In genomic region chr14:105944632-105945610, GRCh38 we compare ENCODE assay signal across 8 cellular contexts.
DNase-seq lines count a peak whose midpoint lies in the region; ATAC-seq, FAIRE-seq and TF ChIP-seq lines count a peak whose summit lies in the region.

No MANE protein-coding gene starts in this region.

- H3K79me2 ChIP-seq in HepG2 (ENCODE audit: insufficient read depth, low read length) = no peaks in the 10 kb centered on the region

- intact Hi-C loops in activated T-helper 2 cell treated with anti-CD3 and anti-CD28 coated beads, Interferon-gamma antibody, Interleukin-2, Interleukin-4, amounts not matched to agents 10 μg/mL and 5 μg/mL and 100 μg/mL, durations not matched to agents 14 hours and 24 hours and 36 hours (cut with micrococcal nuclease) = loop anchor here (5.0 kb wide), 2 partner anchors 62 to 268 kb away; no protein-coding TSS in a partner anchor
- intact Hi-C loops in HepG2 (cut with micrococcal nuclease; ENCODE audit: unreplicated experiment) = loop anchor here (5.0 kb wide), 1 partner anchor 273 kb away; no protein-coding TSS in a partner anchor

- peak; percentile 96 for TF ChIP-seq RAD21 in Ishikawa (IDR thresholded peaks at IDR 0.05; ENCODE audit: low read depth)
- TF ChIP-seq RAD21 in HepG2 (CRISPR knock-in tag; IDR thresholded peaks at IDR 0.05) = peak; percentile 85

- ATAC-seq in HepG2 (peak; percentile 87), HG02588 (IDR thresholded peaks at IDR 0.05; ENCODE audit: unreplicated experiment) (no peak)
- peak; percentile 77 for ATAC-seq in stimulated activated memory B cell treated with anti-CD40 and anti-IgM and Interleukin-4, amounts not matched to agents 10 μg/mL and 1 μg/mL and 100 μg/mL, for 72 hours

- FAIRE-seq in HepG2 (lab: Jason Lieb, UNC) = no peak

- CTCF ChIA-PET in HepG2 (lab: Yijun Ruan, JAX; ENCODE audit: low intra/inter-chr PET ratio, low total read pairs) = interaction anchor here (1.6 kb wide), 1 partner anchor 55 kb away, joined by 9 read pairs; no protein-coding TSS in a partner anchor

- H3K9me3 ChIP-seq in SJCRH30 (replicated peaks) = no peaks in the 10 kb centered on the region
- H3K9me3 ChIP-seq in HepG2 (ENCODE audit: low read length) = no peaks in the 10 kb centered on the region

- H3K36me3 ChIP-seq in SJCRH30 = no peaks in the 10 kb centered on the region
- H3K36me3 ChIP-seq in HepG2 (replicated peaks in 1 of 2; ENCODE audit: control insufficient read depth in 1 of 2, insufficient read depth in 2 of 2, low read length in 2 of 2) = no peaks in the 10 kb centered on the region

- H3K4me3 ChIP-seq in SJCRH30 (no peak overlapping the region), HepG2 (replicated peaks in 1 of 3; ENCODE audit: insufficient read depth in 1 of 3, low read depth in 2 of 3, low read length in 3 of 3) (peak overlapping the region in 2 of 3 experiments; percentile 17 to 54; a peak in 5 of 6 replicates)

- DNase-seq in Caki2 (ENCODE audit: low read depth) = peak; percentile 40
- peak; percentile 69 to 80 for DNase-seq in SJCRH30
- DNase-seq in activated T-helper 2 cell treated with anti-CD3 and anti-CD28 coated beads, Interferon-gamma antibody, Interleukin-2, Interleukin-4, amounts not matched to agents 10 μg/mL and 5 μg/mL and 100 μg/mL, durations not matched to agents 14 hours and 24 hours and 36 hours (ENCODE audit: low spot score) = peak; percentile 69
- DNase-seq in HepG2 (ENCODE audit: low spot score) = peak; percentile 67
- DNase-seq in NCI-H1048 (lab: John Stamatoyannopoulos, UW) = no peak

- peak overlapping the region; percentile 24 for H3K9ac ChIP-seq in HepG2 (ENCODE audit: insufficient read depth, low read depth, low read length)

- no peak overlapping the region for H2AFZ ChIP-seq in HepG2 (ENCODE audit: low read length)

- H3K9me3 Mint-ChIP-seq in activated T-helper 2 cell treated with anti-CD3 and anti-CD28 coated beads, Interferon-gamma antibody, Interleukin-2, Interleukin-4, amounts not matched to agents 10 μg/mL and 5 μg/mL and 100 μg/mL, durations not matched to agents 14 hours and 24 hours and 36 hours = no peaks in the 10 kb centered on the region
- no peaks in the 10 kb centered on the region for H3K9me3 Mint-ChIP-seq in stimulated activated memory B cell treated with anti-CD40 and anti-IgM and Interleukin-4, amounts not matched to agents 10 μg/mL and 1 μg/mL and 100 μg/mL, for 72 hours

- H3K36me3 Mint-ChIP-seq in activated T-helper 2 cell treated with anti-CD3 and anti-CD28 coated beads, Interferon-gamma antibody, Interleukin-2, Interleukin-4, amounts not matched to agents 10 μg/mL and 5 μg/mL and 100 μg/mL, durations not matched to agents 14 hours and 24 hours and 36 hours (ENCODE audit: low read depth) = no peaks in the 10 kb centered on the region
- H3K36me3 Mint-ChIP-seq in stimulated activated memory B cell treated with anti-CD40 and anti-IgM and Interleukin-4, amounts not matched to agents 10 μg/mL and 1 μg/mL and 100 μg/mL, for 72 hours = no peaks in the 10 kb centered on the region

- peak; percentile 97 for TF ChIP-seq CTCF in HepG2 (CRISPR knock-in tag; IDR thresholded peaks at IDR 0.05)

- no peaks in the 10 kb centered on the region for H4K20me1 ChIP-seq in HepG2 (ENCODE audit: insufficient read depth, low read length)

- 5% methylated on average over 22 of the region's 30 CpGs for WGBS in HepG2 (ENCODE audit: low lambda C conversion rate)

- peak overlapping the region; percentile 88 for H3K4me2 ChIP-seq in HepG2 (ENCODE audit: low read depth, low read length)

- H3K4me3 Mint-ChIP-seq in activated T-helper 2 cell treated with anti-CD3 and anti-CD28 coated beads, Interferon-gamma antibody, Interleukin-2, Interleukin-4, amounts not matched to agents 10 μg/mL and 5 μg/mL and 100 μg/mL, durations not matched to agents 14 hours and 24 hours and 36 hours (ENCODE audit: low read depth) = no peak overlapping the region
- H3K4me3 Mint-ChIP-seq in stimulated activated memory B cell treated with anti-CD40 and anti-IgM and Interleukin-4, amounts not matched to agents 10 μg/mL and 1 μg/mL and 100 μg/mL, for 72 hours = peak overlapping the region; percentile 62

- TF ChIP-seq EP300 in Ishikawa (IDR thresholded peaks at IDR 0.05; ENCODE audit: borderline replicate concordance) (no peak), HepG2 (IDR thresholded peaks at IDR 0.05; ENCODE audit: low read depth in 2 of 2, low read length in 2 of 2) (no peak), HepG2 (CRISPR knock-in tag; IDR thresholded peaks at IDR 0.05; ENCODE audit: borderline replicate concordance) (no peak)

- no TSS peak for BruUV-seq in HepG2 (replicated peaks; lab: Mats Ljungman, UMichigan)

- peaks cover 3% of the 10 kb centered on the region for H3K4me1 Mint-ChIP-seq in activated T-helper 2 cell treated with anti-CD3 and anti-CD28 coated beads, Interferon-gamma antibody, Interleukin-2, Interleukin-4, amounts not matched to agents 10 μg/mL and 5 μg/mL and 100 μg/mL, durations not matched to agents 14 hours and 24 hours and 36 hours (ENCODE audit: low read depth)
- H3K4me1 Mint-ChIP-seq in stimulated activated memory B cell treated with anti-CD40 and anti-IgM and Interleukin-4, amounts not matched to agents 10 μg/mL and 1 μg/mL and 100 μg/mL, for 72 hours = peaks cover 34% of the 10 kb centered on the region

- H3K27ac Mint-ChIP-seq in activated T-helper 2 cell treated with anti-CD3 and anti-CD28 coated beads, Interferon-gamma antibody, Interleukin-2, Interleukin-4, amounts not matched to agents 10 μg/mL and 5 μg/mL and 100 μg/mL, durations not matched to agents 14 hours and 24 hours and 36 hours = no peak overlapping the region
- H3K27ac Mint-ChIP-seq in stimulated activated memory B cell treated with anti-CD40 and anti-IgM and Interleukin-4, amounts not matched to agents 10 μg/mL and 1 μg/mL and 100 μg/mL, for 72 hours = peak overlapping the region; percentile 42

- POLR2A ChIA-PET in HepG2 (lab: Yijun Ruan, JAX) = no interaction called here

- no peak overlapping the region for H3K27ac ChIP-seq in SJCRH30
- peak overlapping the region; percentile 58 for H3K27ac ChIP-seq in HepG2 (ENCODE audit: extremely low read length, insufficient read depth, low read length)

- no peak for TF ChIP-seq POLR2A in HepG2 (IDR thresholded peaks at IDR 0.05; ENCODE audit: insufficient read depth in 1 of 2, low read depth in 2 of 2, low read length in 2 of 2)

- H3K27me3 ChIP-seq in SJCRH30 (peaks cover 18% of the 10 kb centered on the region), HepG2 (ENCODE audit: control insufficient read depth in 1 of 2, insufficient read depth in 2 of 2, low read length in 2 of 2) (peaks cover 0 to under 1% of the 10 kb centered on the region in 2 experiments; a peak in 1 of 5 replicates)

- in situ Hi-C loops in Caki2 (cut with HindIII; ENCODE audit: low pct_unique_long_range_greater_than_20kb, low sequenced_read_pairs) = no loop called here
- in situ Hi-C loops in HepG2 (cut with HindIII; ENCODE audit: extremely low pct_ligation_motif_present, low pct_unique_long_range_greater_than_20kb) = loop anchor here (10.0 kb wide), 1 partner anchor 270 kb away; no protein-coding TSS in a partner anchor

- no peaks in the 10 kb centered on the region for H3K27me3 Mint-ChIP-seq in activated T-helper 2 cell treated with anti-CD3 and anti-CD28 coated beads, Interferon-gamma antibody, Interleukin-2, Interleukin-4, amounts not matched to agents 10 μg/mL and 5 μg/mL and 100 μg/mL, durations not matched to agents 14 hours and 24 hours and 36 hours (ENCODE audit: low read depth)
- no peaks in the 10 kb centered on the region for H3K27me3 Mint-ChIP-seq in stimulated activated memory B cell treated with anti-CD40 and anti-IgM and Interleukin-4, amounts not matched to agents 10 μg/mL and 1 μg/mL and 100 μg/mL, for 72 hours

- H3K4me1 ChIP-seq in SJCRH30 (no peaks in the 10 kb centered on the region), HepG2 (ENCODE audit: insufficient read depth, low read length) (peaks cover 22% of the 10 kb centered on the region)

TF ChIP-seq in Ishikawa, 13 proteins besides CTCF, POLR2A, EP300 and RAD21 (continues in another document):
- TF ChIP-seq TAF1 (IDR thresholded peaks at IDR 0.05; ENCODE audit: low read depth) (no peak), CREB1 (IDR thresholded peaks at IDR 0.05; ENCODE audit: low read depth) (no peak), EGR1 (IDR thresholded peaks at IDR 0.05) (no peak), FOXM1 (IDR thresholded peaks at IDR 0.05; ENCODE audit: borderline replicate concordance, low read depth) (no peak), CEBPB (IDR thresholded peaks at IDR 0.05) (no peak), ZBTB7A (IDR thresholded peaks at IDR 0.05; ENCODE audit: low read depth) (no peak), NFIC (IDR thresholded peaks at IDR 0.05) (no peak), TEAD4 (IDR thresholded peaks at IDR 0.05) (no peak), MAX (IDR thresholded peaks at IDR 0.05) (no peak)

TF ChIP-seq in HepG2, 621 proteins besides CTCF, POLR2A, EP300 and RAD21 (continues in another document):
- TF ChIP-seq PAXIP1 (CRISPR knock-in tag; conservative IDR thresholded peaks at IDR 0.05) (0 out of 2 replicates have a peak, but pooled peaks have one; percentile 4), GABPB1 (CRISPR knock-in tag; IDR thresholded peaks at IDR 0.05) (peak; percentile 36; the same call in 1 of the 2 replicates)
